8 cellular contexts compared by ENCODE assay signal in the genomic region with DNA sequence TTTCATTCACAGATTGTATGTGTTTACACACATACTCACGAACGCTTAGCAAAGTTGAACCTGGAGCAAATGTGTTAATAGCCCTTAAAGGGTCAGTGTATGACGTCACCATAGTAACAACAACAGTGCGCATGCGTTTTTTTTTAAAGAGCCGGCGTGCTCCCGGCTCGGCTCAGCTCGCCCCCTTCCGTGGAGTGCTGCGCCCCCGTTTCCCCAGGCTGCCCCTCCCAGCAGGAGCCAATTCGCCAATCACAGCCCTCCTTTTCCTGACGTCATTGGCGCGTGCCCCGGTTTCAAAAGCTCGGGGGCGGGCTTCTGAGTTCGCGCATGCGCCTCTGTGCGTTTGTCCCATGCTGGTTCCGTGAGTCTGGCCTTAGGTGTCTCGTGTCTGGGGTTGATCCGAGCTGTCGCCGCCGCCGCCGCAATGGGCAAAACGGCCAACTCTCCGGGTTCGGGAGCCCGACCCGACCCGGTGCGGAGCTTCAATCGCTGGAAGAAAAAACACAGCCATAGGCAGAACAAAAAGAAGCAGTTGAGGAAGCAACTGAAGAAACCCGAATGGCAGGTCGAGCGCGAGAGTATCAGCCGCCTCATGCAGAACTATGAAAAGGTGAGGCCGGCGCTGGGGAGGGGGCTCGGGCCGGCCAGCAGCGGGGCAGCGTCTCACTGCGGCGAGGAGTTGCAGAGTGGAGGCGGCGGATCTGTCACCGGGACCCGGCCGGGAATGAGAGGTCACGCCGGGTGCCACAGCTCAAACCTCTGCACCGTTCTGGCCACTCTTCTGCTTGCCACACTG. TPM values are rescaled to one million over a fixed set of nuclear protein-coding genes. Genes with fewer than 3 reads are reported as not detected.
A peak's percentile ranks its signal among the peaks of the same experiment; 100 is the strongest.
DNase-seq lines count a peak whose midpoint lies in the region; ATAC-seq lines count a peak whose summit lies in the region.

A gene (plus strand): TSS at position 340 of the 796 bp plus-strand sequence. CDS start 85 bp downstream, at position 425.

- H3K9me3 Mint-ChIP-seq in activated CD4-positive, alpha-beta T cell treated with anti-CD3 and anti-CD28 coated beads, Interleukin-2, amount 10 ng/mL, durations not matched to agents 7 days and 5 days: no peaks in the 10 kb centered on the region

- H3K9ac ChIP-seq in BLaER1 treated with 17β-estradiol and CSF1 and Interleukin-3, amounts not matched to agents 10 nM and 100 nM: peak within 1 kb of the TSS; percentile 79 to 93 (median 85)

- peak; percentile 89 for ATAC-seq in GM19328 (IDR thresholded peaks at IDR 0.05; ENCODE audit: unreplicated experiment)
- peak; percentile 84 for ATAC-seq in HG03520 (IDR thresholded peaks at IDR 0.05; ENCODE audit: unreplicated experiment)

- peak within 1 kb of the TSS; percentile 100 for H3K4me3 Mint-ChIP-seq in activated CD4-positive, alpha-beta T cell treated with anti-CD3 and anti-CD28 coated beads, Interleukin-2, amount 10 ng/mL, durations not matched to agents 7 days and 5 days

- H3K36me3 Mint-ChIP-seq in activated CD4-positive, alpha-beta T cell treated with anti-CD3 and anti-CD28 coated beads, Interleukin-2, amount 10 ng/mL, durations not matched to agents 7 days and 5 days (ENCODE audit: low read depth): peaks cover 15% of the 10 kb centered on the region

- H3K9me3 ChIP-seq in BLaER1 treated with 17β-estradiol and CSF1 and Interleukin-3, amounts not matched to agents 10 nM and 100 nM (replicated peaks in 1 of 11): peaks cover 0 to 15% (median 8%) of the 10 kb centered on the region in 11 experiments; a peak in 4 of 22 replicates

- peak within 1 kb of the TSS; percentile 83 to 98 (median 90) for H3K4me3 ChIP-seq in BLaER1 treated with 17β-estradiol and CSF1 and Interleukin-3, amounts not matched to agents 10 nM and 100 nM

- peak; percentile 99 for DNase-seq in NCI-H69 (lab: John Stamatoyannopoulos, UW)
- peak; percentile 98 for DNase-seq in activated CD4-positive, alpha-beta T cell treated with anti-CD3 and anti-CD28 coated beads, Interleukin-2, amount 10 ng/mL, durations not matched to agents 7 days and 5 days
- peak; percentile 99 for DNase-seq in dedifferentiated amniotic fluid mesenchymal stem cell (ENCODE audit: extremely low spot score)
- DNase-seq in left kidney (ENCODE audit: low read depth, low spot score): peak; percentile 99
- peak; percentile 97 to 98 for DNase-seq in stimulated activated CD4-positive, alpha-beta T cell treated with anti-CD3 and anti-CD28 coated beads, Interleukin-2, amount 100 ng/mL, for 24 hours

- H3K27ac Mint-ChIP-seq in activated CD4-positive, alpha-beta T cell treated with anti-CD3 and anti-CD28 coated beads, Interleukin-2, amount 10 ng/mL, durations not matched to agents 7 days and 5 days: peak within 1 kb of the TSS; percentile 95

- no peaks in the 10 kb centered on the region for H3K27me3 ChIP-seq in BLaER1 treated with 17β-estradiol and CSF1 and Interleukin-3, amounts not matched to agents 10 nM and 100 nM

- POLR2A ChIA-PET in activated CD4-positive, alpha-beta T cell treated with anti-CD3 and anti-CD28 coated beads, Interleukin-2, amount 10 ng/mL, durations not matched to agents 7 days and 5 days (lab: Charles Lee): interaction anchor here (0.6 kb wide), 1 partner anchor 1655 kb away, joined by 3 read pairs; no protein-coding TSS in a partner anchor

- peaks cover 19 to 36% (median 29%) of the 10 kb centered on the region in 10 experiments for H3K4me1 ChIP-seq in BLaER1 treated with 17β-estradiol and CSF1 and Interleukin-3, amounts not matched to agents 10 nM and 100 nM

- no peaks in the 10 kb centered on the region for H3K27me3 Mint-ChIP-seq in activated CD4-positive, alpha-beta T cell treated with anti-CD3 and anti-CD28 coated beads, Interleukin-2, amount 10 ng/mL, durations not matched to agents 7 days and 5 days

- peak within 1 kb of the TSS; percentile 33 to 88 (median 81); a peak in 21 of 22 replicates for H3K27ac ChIP-seq in BLaER1 treated with 17β-estradiol and CSF1 and Interleukin-3, amounts not matched to agents 10 nM and 100 nM

- H3K36me3 ChIP-seq in BLaER1 treated with 17β-estradiol and CSF1 and Interleukin-3, amounts not matched to agents 10 nM and 100 nM: peaks cover 0 to 38% (median 33%) of the 10 kb centered on the region in 11 experiments; a peak in 20 of 22 replicates

- CTCF ChIA-PET in activated CD4-positive, alpha-beta T cell treated with anti-CD3 and anti-CD28 coated beads, Interleukin-2, amount 10 ng/mL, durations not matched to agents 7 days and 5 days (lab: Charles Lee): interaction anchor here (0.8 to 2.2 kb wide), 4 partner anchors 25 to 656 kb away, joined by 3 to 9 read pairs (median 5); a partner anchor contains a TSS

- H3K4me2 ChIP-seq in BLaER1 treated with 17β-estradiol and CSF1 and Interleukin-3, amounts not matched to agents 10 nM and 100 nM: peak within 1 kb of the TSS; percentile 81 to 97 (median 95)

- H3K4me1 Mint-ChIP-seq in activated CD4-positive, alpha-beta T cell treated with anti-CD3 and anti-CD28 coated beads, Interleukin-2, amount 10 ng/mL, durations not matched to agents 7 days and 5 days: peaks cover 33% of the 10 kb centered on the region

- peaks cover 0 to 48% (median 37%) of the 10 kb centered on the region in 11 experiments; a peak in 15 of 22 replicates for H4K20me1 ChIP-seq in BLaER1 treated with 17β-estradiol and CSF1 and Interleukin-3, amounts not matched to agents 10 nM and 100 nM

RNA-seq across cellular contexts. Expression of the gene that starts here (rescaled TPM):
- 10 to 100 TPM; 27.4 to 28.0 TPM for total RNA-seq in activated CD4-positive, alpha-beta T cell treated with anti-CD3 and anti-CD28 coated beads, Interleukin-2, amount 10 ng/mL, durations not matched to agents 7 days and 5 days

Comparison
In these comparisons a context has a peak if more than half of its experiments do, and no peak if none do; other contexts are left out.
1. Peak in every context shown above with its lines: DNase-seq, ATAC-seq, H3K4me3 ChIP-seq and H3K27ac ChIP-seq.